In the genomic region with DNA sequence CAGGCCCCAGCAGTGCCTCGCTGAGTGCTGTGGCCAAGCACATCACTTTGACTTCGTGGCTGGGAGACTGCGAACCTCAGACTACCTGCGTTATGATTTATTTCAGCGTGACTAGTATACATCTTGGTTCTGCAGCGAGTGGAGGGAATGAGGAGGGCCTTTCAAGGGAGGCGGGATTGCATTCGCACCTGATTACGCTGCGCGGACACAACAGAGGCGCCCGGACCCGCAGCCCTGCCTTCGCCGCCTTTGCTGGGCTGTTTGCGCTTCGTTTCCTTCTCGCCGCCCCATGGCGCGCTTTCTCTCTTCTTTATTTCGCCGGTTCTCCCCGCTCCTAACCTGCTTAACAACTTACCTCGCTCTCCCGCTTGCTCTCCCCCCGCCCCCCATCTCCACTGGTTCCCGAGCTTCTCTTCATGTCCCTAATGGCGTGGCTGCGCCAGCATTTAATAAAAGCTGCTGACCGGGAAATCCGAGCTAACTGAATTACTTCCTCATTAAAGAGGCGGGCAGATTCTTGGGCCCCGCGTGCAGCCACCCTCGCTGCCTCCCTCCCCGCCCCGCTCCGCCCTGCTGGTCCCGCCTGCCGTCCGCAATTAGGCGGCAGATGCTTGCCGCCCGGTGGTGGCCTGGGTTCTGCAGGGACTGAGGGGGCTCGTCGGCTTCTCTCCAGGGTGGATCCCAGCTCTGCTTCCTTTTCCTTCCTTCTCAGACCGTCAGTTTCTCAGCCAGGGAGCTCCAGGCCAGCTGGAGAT, we compare ENCODE assay signal across 8 cellular contexts.
DNase-seq lines count a peak whose midpoint lies in the region; ATAC-seq and TF ChIP-seq lines count a peak whose summit lies in the region.

No MANE protein-coding gene starts in this region.

- no peak overlapping the region for H2BK120ac ChIP-seq in mesendoderm (ENCODE audit: low read depth, low read length)

- H3K4me2 ChIP-seq in mesendoderm (ENCODE audit: low read length), result peak overlapping the region; percentile 78

- H3K27me3 ChIP-seq in body of pancreas (peaks cover 0 to 5% of the 10 kb centered on the region in 2 donors), mesendoderm (ENCODE audit: insufficient read depth, low read length, poor library complexity) (peaks cover 34% of the 10 kb centered on the region), thoracic aorta (replicated peaks; ENCODE audit: insufficient read depth) (peaks cover 3% of the 10 kb centered on the region)

- H4K5ac ChIP-seq in mesendoderm (ENCODE audit: low read length), result no peak overlapping the region

- TF ChIP-seq CTCF in body of pancreas (IDR thresholded peaks at IDR 0.05) (no peak), thoracic aorta (IDR thresholded peaks at IDR 0.05) (no peak)

- H3K4ac ChIP-seq in mesendoderm (ENCODE audit: low read depth, low read length), result no peak overlapping the region

- H3K9me3 ChIP-seq in body of pancreas (no peaks in the 10 kb centered on the region), thoracic aorta (no peaks in the 10 kb centered on the region)

- intact Hi-C loops in body of pancreas (cut with DNase I), result loop anchor here (10.0 kb wide), 1 partner anchor 57 kb away; no protein-coding TSS in a partner anchor

- H4K8ac ChIP-seq in mesendoderm (ENCODE audit: low read depth, low read length), result no peak overlapping the region

- H3K27ac ChIP-seq in body of pancreas, result no peak overlapping the region
- no peak overlapping the region for H3K27ac ChIP-seq in mesendoderm (ENCODE audit: low read depth, low read length)
- no peak overlapping the region for H3K27ac ChIP-seq in thoracic aorta

- WGBS in body of pancreas, 2 donors, result 5 to 7% methylated on average over 48 to 49 of the region's 49 CpGs
- no CpG with 5 or more reads among the region's 49 CpGs for WGBS in mesendoderm (ENCODE audit: extremely low coverage, insufficient coverage, low lambda C conversion rate)

- DNase-seq in DMS 273 treated with DMSO at 0.1 percent for 48 hours (lab: John Stamatoyannopoulos, UW) (peak; percentile 21), NCI-H748 treated with DMSO at 0.1 percent for 48 hours (lab: John Stamatoyannopoulos, UW) (peak; percentile 39), body of pancreas (peak; percentile 34 to 63 (median 44)), mesendoderm (peak; percentile 60), thoracic aorta (ENCODE audit: low spot score) (no peak), inferior parietal cortex (ENCODE audit: extremely low spot score) (no peak), LoVo (ENCODE audit: low spot score) (no peak)

- H3K18ac ChIP-seq in mesendoderm (ENCODE audit: low read length), result no peak overlapping the region

- peak overlapping the region; percentile 49 for H3K56ac ChIP-seq in mesendoderm (ENCODE audit: low read length)

- ATAC-seq in body of pancreas (peak; percentile 52), thoracic aorta (ENCODE audit: insufficient number of reproducible peaks, low FRiP score, low read depth) (no peak), HG02970 (IDR thresholded peaks at IDR 0.05; ENCODE audit: low FRiP score, unreplicated experiment) (no peak)

- H2BK15ac ChIP-seq in mesendoderm (replicated peaks; ENCODE audit: low read depth), result no peak overlapping the region

- no peak overlapping the region for H3K23ac ChIP-seq in mesendoderm (ENCODE audit: low read length)

- H2AK5ac ChIP-seq in mesendoderm (ENCODE audit: low read length), result no peak overlapping the region

- H3K79me1 ChIP-seq in mesendoderm (ENCODE audit: low read length), result no peaks in the 10 kb centered on the region

- H2BK5ac ChIP-seq in mesendoderm (ENCODE audit: low read length), result no peak overlapping the region

- peak overlapping the region in 1 of 2 donors; percentile 19 for H3K4me3 ChIP-seq in body of pancreas
- H3K4me3 ChIP-seq in mesendoderm (ENCODE audit: low read length), result peak overlapping the region; percentile 33
- peak overlapping the region; percentile 65 for H3K4me3 ChIP-seq in thoracic aorta

- TF ChIP-seq POLR2A in body of pancreas (IDR thresholded peaks at IDR 0.05), result no peak

- peaks cover 12% of the 10 kb centered on the region for H3K4me1 ChIP-seq in body of pancreas
- peaks cover 3% of the 10 kb centered on the region for H3K4me1 ChIP-seq in mesendoderm (ENCODE audit: control insufficient read depth, low read depth, low read length)
- peaks cover 0 to 13% of the 10 kb centered on the region in 2 donors for H3K4me1 ChIP-seq in thoracic aorta (ENCODE audit: control insufficient read depth in 1 of 2, low read depth in 2 of 2)

- no peaks in the 10 kb centered on the region for H3K79me2 ChIP-seq in mesendoderm (ENCODE audit: control insufficient read depth, insufficient read depth, low read length)

- peak overlapping the region; percentile 41 for H3K9ac ChIP-seq in mesendoderm (ENCODE audit: low read length)

- H3K36me3 ChIP-seq in body of pancreas (replicated peaks in 1 of 2; ENCODE audit: insufficient read depth in 1 of 2, low read depth in 2 of 2) (no peaks in the 10 kb centered on the region), mesendoderm (ENCODE audit: control insufficient read depth, insufficient read depth, low read length) (no peaks in the 10 kb centered on the region), thoracic aorta (no peaks in the 10 kb centered on the region)

Comparison
In these comparisons a context has a peak if more than half of its experiments do, and no peak if none do; other contexts are left out.
1. DNase-seq: peak in DMS 273 treated with DMSO at 0.1 percent for 48 hours (single experiment), NCI-H748 treated with DMSO at 0.1 percent for 48 hours (single experiment), body of pancreas (4 of 4) and mesendoderm (single experiment); none in thoracic aorta (single experiment), inferior parietal cortex (single experiment) and LoVo (single experiment).